Comparison of ENCODE assay signal across 1 cellular context in genomic region chr6:136073216-136073615, GRCh38.
TF ChIP-seq lines count a peak whose summit lies in the region.

No MANE protein-coding gene starts in this region.

TF ChIP-seq in IMR-90, 13 proteins besides CTCF, POLR2A, EP300 and RAD21:
- TF ChIP-seq BHLHE40 (IDR thresholded peaks at IDR 0.05; ENCODE audit: low read depth, low read length) (no peak), RCOR1 (IDR thresholded peaks at IDR 0.05; ENCODE audit: insufficient replicate concordance, low read length) (no peak), MXI1 (IDR thresholded peaks at IDR 0.05; ENCODE audit: borderline replicate concordance, low read depth, low read length) (no peak), NFE2L2 (IDR thresholded peaks at IDR 0.05; ENCODE audit: low read depth, low read length) (no peak), SMC3 (IDR thresholded peaks at IDR 0.05; ENCODE audit: low read depth, low read length) (no peak), USF2 (IDR thresholded peaks at IDR 0.05; ENCODE audit: low read depth, low read length) (no peak), ELK1 (IDR thresholded peaks at IDR 0.05; ENCODE audit: borderline replicate concordance, low read depth, low read length) (no peak), RFX5 (IDR thresholded peaks at IDR 0.05; ENCODE audit: low read depth, low read length) (no peak), CHD1 (IDR thresholded peaks at IDR 0.05; ENCODE audit: low read depth, low read length) (no peak), MAFK (IDR thresholded peaks at IDR 0.05; ENCODE audit: low read depth, low read length) (no peak), FOS (IDR thresholded peaks at IDR 0.05; ENCODE audit: low read depth, low read length) (no peak), MAZ (IDR thresholded peaks at IDR 0.05; ENCODE audit: borderline replicate concordance, low read depth, low read length) (no peak), CEBPB (IDR thresholded peaks at IDR 0.05; ENCODE audit: low read depth, low read length) (no peak)
